ENCODE assay signal across 23 cellular contexts in the genomic region with DNA sequence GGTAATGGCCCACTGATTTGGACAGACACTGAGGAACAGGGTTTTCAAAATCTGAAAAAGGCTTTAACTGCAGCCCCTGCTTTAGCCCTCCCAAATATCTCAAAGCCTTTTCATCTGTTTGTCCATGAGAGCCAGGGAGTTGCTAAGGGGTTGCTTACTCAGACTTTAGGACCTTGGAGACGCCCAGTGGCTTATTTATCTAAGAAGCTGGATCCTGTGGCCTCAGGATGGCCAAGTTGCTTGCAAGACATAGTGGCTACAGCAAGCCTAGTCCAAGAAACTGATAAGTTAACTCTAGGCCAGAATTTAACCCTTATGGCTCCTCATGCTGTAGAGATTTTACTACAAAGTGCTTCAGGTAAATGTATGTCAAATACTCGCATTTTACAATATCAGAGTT.
DNase-seq lines count a peak whose midpoint lies in the region; ATAC-seq and TF ChIP-seq lines count a peak whose summit lies in the region.
"Had no signal": no experiment of that assay in that cellular context is flagged by ENCODE, and none has a peak within 500 bp of the region (broad histone marks: within the 10 kb centered on the region; RNA-seq: fewer than 3 reads in every experiment).

No MANE protein-coding gene starts in this region.

- peak overlapping the region; percentile 46 for H3K4me2 ChIP-seq in GM23338

- H3K4me1 ChIP-seq in GM23338 (ENCODE audit: insufficient read depth): no peaks in the 10 kb centered on the region; the same call in 1 of the 2 replicates
- H3K4me1 ChIP-seq: SJSA1 had no signal

- peak; percentile 14 for DNase-seq in GM23338 (ENCODE audit: low spot score)
- peak; percentile 37 for DNase-seq in amniotic epithelial cell (ENCODE audit: low read depth)
- peak; percentile 43 for DNase-seq in fibroblast of villous mesenchyme (ENCODE audit: low read depth)
- peak; percentile 7 for DNase-seq in stromal cell of bone marrow (ENCODE audit: low read depth)
- no peak for DNase-seq in SW 1271 (lab: John Stamatoyannopoulos, UW)
- no peak for DNase-seq in NOMO-1 treated with DMSO at 0.1 percent for 48 hours (lab: John Stamatoyannopoulos, UW; ENCODE audit: unreplicated experiment)
- DNase-seq in cardiac septum (ENCODE audit: low spot score): no peak
- DNase-seq in dedifferentiated amniotic fluid mesenchymal stem cell (ENCODE audit: extremely low spot score): no peak
- DNase-seq: ACHN; CD8-positive, alpha-beta T cell; DND-41; GDM1; KG1; NCI-H1105 treated with DMSO at 0.1 percent for 48 hours; NCI-H2081; NCI-H2171; NCI-H345; NCI-H524; NCI-H82; OCI-M1 had no signal

- no peak overlapping the region for H3K4me3 ChIP-seq in GM23338
- H3K4me3 ChIP-seq in fibroblast of villous mesenchyme (ENCODE audit: low read depth, low read length): no peak overlapping the region
- H3K4me3 ChIP-seq: SJSA1 had no signal

- no peak overlapping the region for H2AFZ ChIP-seq in GM23338

- H3K79me2 ChIP-seq in GM23338 (replicated peaks; ENCODE audit: insufficient read depth): no peaks in the 10 kb centered on the region

- H3F3A ChIP-seq in GM23338 (replicated peaks; ENCODE audit: low read depth): no peaks in the 10 kb centered on the region

- H3K36me3 ChIP-seq in GM23338 (ENCODE audit: insufficient read depth): no peaks in the 10 kb centered on the region
- H3K36me3 ChIP-seq: SJSA1 had no signal

- no peak overlapping the region for H3K27ac Mint-ChIP-seq in GM23338
- H3K27ac Mint-ChIP-seq: CD8-positive, alpha-beta T cell had no signal

- peaks cover 100% of the 10 kb centered on the region for H3K27me3 ChIP-seq in GM23338 (ENCODE audit: insufficient read depth)
- H3K27me3 ChIP-seq: SJSA1 had no signal

- H3K4me3 Mint-ChIP-seq in GM23338: peak overlapping the region; percentile 57
- H3K4me3 Mint-ChIP-seq: CD8-positive, alpha-beta T cell had no signal

- ATAC-seq in GM23338: peak; percentile 25
- ATAC-seq: CD8-positive, alpha-beta T cell; HCT116; Right ventricle myocardium inferior had no signal

- H3K4me1 Mint-ChIP-seq in GM23338: peaks cover 46% of the 10 kb centered on the region

- H3K9me3 Mint-ChIP-seq in GM23338: no peaks in the 10 kb centered on the region
- H3K9me3 Mint-ChIP-seq: CD8-positive, alpha-beta T cell had no signal

- no peak for TF ChIP-seq CTCF in GM23338 (conservative IDR thresholded peaks at IDR 0.05; ENCODE audit: low read depth in 2 of 2)
- TF ChIP-seq CTCF in fibroblast of villous mesenchyme (IDR thresholded peaks at IDR 0.05; ENCODE audit: insufficient read depth, low read depth, low read length): no peak

- H3K27ac ChIP-seq in GM23338 (ENCODE audit: low read depth): no peak overlapping the region
- H3K27ac ChIP-seq: SJSA1 had no signal

- no peaks in the 10 kb centered on the region for H3K9me2 ChIP-seq in GM23338 (ENCODE audit: insufficient read depth)

- H3K27me3 Mint-ChIP-seq in GM23338 (ENCODE audit: insufficient read depth, low read depth, poor library complexity): peaks cover 93% of the 10 kb centered on the region

- no peaks in the 10 kb centered on the region for H4K20me1 ChIP-seq in GM23338 (replicated peaks; ENCODE audit: insufficient read depth)

- H3K36me3 Mint-ChIP-seq in GM23338 (ENCODE audit: low read depth): no peaks in the 10 kb centered on the region; the same call in 2 of the 3 replicates
- H3K36me3 Mint-ChIP-seq: CD8-positive, alpha-beta T cell had no signal

- intact Hi-C loops in cardiac septum (cut with DNase I): no loop called here

TF ChIP-seq in GM23338, 12 proteins besides CTCF, POLR2A, EP300 and RAD21:
- TF ChIP-seq NANOG (IDR thresholded peaks at IDR 0.05; ENCODE audit: borderline replicate concordance) (no peak), ZNF331 (CRISPR knock-in tag; IDR thresholded peaks at IDR 0.05; ENCODE audit: low read depth) (no peak), CREB1 (CRISPR knock-in tag; IDR thresholded peaks at IDR 0.05; ENCODE audit: low read depth) (no peak), STAT1 (IDR thresholded peaks at IDR 0.05; ENCODE audit: unreplicated experiment) (no peak), POLR2AphosphoS5 (IDR thresholded peaks at IDR 0.05; ENCODE audit: low read depth) (no peak), EZH2phosphoT487 (IDR thresholded peaks at IDR 0.05; ENCODE audit: unreplicated experiment) (no peak), JUNB (IDR thresholded peaks at IDR 0.05; ENCODE audit: unreplicated experiment) (no peak), EZH2 (IDR thresholded peaks at IDR 0.05; ENCODE audit: low read depth, unreplicated experiment) (no peak), ZNF114 (CRISPR knock-in tag; IDR thresholded peaks at IDR 0.05) (no peak)
- TF ChIP-seq, protein P1, sequence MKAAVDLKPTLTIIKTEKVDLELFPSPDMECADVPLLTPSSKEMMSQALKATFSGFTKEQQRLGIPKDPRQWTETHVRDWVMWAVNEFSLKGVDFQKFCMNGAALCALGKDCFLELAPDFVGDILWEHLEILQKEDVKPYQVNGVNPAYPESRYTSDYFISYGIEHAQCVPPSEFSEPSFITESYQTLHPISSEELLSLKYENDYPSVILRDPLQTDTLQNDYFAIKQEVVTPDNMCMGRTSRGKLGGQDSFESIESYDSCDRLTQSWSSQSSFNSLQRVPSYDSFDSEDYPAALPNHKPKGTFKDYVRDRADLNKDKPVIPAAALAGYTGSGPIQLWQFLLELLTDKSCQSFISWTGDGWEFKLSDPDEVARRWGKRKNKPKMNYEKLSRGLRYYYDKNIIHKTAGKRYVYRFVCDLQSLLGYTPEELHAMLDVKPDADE (IDR thresholded peaks at IDR 0.05): no peak
- TF ChIP-seq, protein P2, sequence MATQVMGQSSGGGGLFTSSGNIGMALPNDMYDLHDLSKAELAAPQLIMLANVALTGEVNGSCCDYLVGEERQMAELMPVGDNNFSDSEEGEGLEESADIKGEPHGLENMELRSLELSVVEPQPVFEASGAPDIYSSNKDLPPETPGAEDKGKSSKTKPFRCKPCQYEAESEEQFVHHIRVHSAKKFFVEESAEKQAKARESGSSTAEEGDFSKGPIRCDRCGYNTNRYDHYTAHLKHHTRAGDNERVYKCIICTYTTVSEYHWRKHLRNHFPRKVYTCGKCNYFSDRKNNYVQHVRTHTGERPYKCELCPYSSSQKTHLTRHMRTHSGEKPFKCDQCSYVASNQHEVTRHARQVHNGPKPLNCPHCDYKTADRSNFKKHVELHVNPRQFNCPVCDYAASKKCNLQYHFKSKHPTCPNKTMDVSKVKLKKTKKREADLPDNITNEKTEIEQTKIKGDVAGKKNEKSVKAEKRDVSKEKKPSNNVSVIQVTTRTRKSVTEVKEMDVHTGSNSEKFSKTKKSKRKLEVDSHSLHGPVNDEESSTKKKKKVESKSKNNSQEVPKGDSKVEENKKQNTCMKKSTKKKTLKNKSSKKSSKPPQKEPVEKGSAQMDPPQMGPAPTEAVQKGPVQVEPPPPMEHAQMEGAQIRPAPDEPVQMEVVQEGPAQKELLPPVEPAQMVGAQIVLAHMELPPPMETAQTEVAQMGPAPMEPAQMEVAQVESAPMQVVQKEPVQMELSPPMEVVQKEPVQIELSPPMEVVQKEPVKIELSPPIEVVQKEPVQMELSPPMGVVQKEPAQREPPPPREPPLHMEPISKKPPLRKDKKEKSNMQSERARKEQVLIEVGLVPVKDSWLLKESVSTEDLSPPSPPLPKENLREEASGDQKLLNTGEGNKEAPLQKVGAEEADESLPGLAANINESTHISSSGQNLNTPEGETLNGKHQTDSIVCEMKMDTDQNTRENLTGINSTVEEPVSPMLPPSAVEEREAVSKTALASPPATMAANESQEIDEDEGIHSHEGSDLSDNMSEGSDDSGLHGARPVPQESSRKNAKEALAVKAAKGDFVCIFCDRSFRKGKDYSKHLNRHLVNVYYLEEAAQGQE (IDR thresholded peaks at IDR 0.05; ENCODE audit: unreplicated experiment): no peak
TF ChIP-seq in GM23338: peak in this region for 0.

Comparison
In these comparisons a context has a peak if more than half of its experiments do, and no peak if none do; other contexts are left out.
1. DNase-seq: peak in GM23338 (single experiment), amniotic epithelial cell (single experiment), fibroblast of villous mesenchyme (single experiment) and stromal cell of bone marrow (single experiment); none in SW 1271 (0 of 2), NOMO-1 treated with DMSO at 0.1 percent for 48 hours (single experiment), cardiac septum (single experiment) and dedifferentiated amniotic fluid mesenchymal stem cell (single experiment).